Comparison of ENCODE assay signal across 16 cellular contexts in genomic region chr14:29240046-29240445, GRCh38.
DNase-seq lines count a peak whose midpoint lies in the region; ATAC-seq and TF ChIP-seq lines count a peak whose summit lies in the region.
"Had no signal": no experiment of that assay in that cellular context is flagged by ENCODE, and none has a peak within 500 bp of the region (broad histone marks: within the 10 kb centered on the region; RNA-seq: fewer than 3 reads in every experiment).

No MANE protein-coding gene starts in this region.

- CTCF ChIA-PET in PC-9 (lab: Charles Lee) (no interaction called here), WTC11 (lab: Charles Lee) (no interaction called here)

- H3K4me2 ChIP-seq in PC-9 (no peak overlapping the region), neural progenitor cell (no peak overlapping the region)
- H3K4me2 ChIP-seq: BLaER1 treated with 17β-estradiol and CSF1 and Interleukin-3, amounts not matched to agents 10 nM and 100 nM had no signal

- no peaks in the 10 kb centered on the region for H3K36me3 Mint-ChIP-seq in activated naive CD4-positive, alpha-beta T cell treated with anti-CD3 and anti-CD28 coated beads, Interleukin-2, amount 50 U/mL, for 72 hours
- H3K36me3 Mint-ChIP-seq in WTC11 (no peaks in the 10 kb centered on the region), neural progenitor cell (no peaks in the 10 kb centered on the region)
- H3K36me3 Mint-ChIP-seq: T-cell had no signal

- no peak overlapping the region for H3K9ac ChIP-seq in neural progenitor cell
- H3K9ac ChIP-seq: BLaER1 treated with 17β-estradiol and CSF1 and Interleukin-3, amounts not matched to agents 10 nM and 100 nM had no signal

- no peaks in the 10 kb centered on the region for H3K27me3 ChIP-seq in PC-9 (ENCODE audit: insufficient read depth, low read depth)
- H3K27me3 ChIP-seq in neural progenitor cell = no peaks in the 10 kb centered on the region
- H3K27me3 ChIP-seq: BLaER1 treated with 17β-estradiol and CSF1 and Interleukin-3, amounts not matched to agents 10 nM and 100 nM; transverse colon had no signal

- no peaks in the 10 kb centered on the region for H3K79me2 ChIP-seq in PC-9 (ENCODE audit: low read depth)
- no peaks in the 10 kb centered on the region for H3K79me2 ChIP-seq in neural progenitor cell (ENCODE audit: low read depth)

- BruUV-seq in PC-9 (replicated peaks; lab: Mats Ljungman, UMichigan) = no TSS peak

- intact Hi-C loops in PC-9 (cut with micrococcal nuclease; ENCODE audit: unreplicated experiment) = no loop called here

- H3F3A ChIP-seq in PC-9 (ENCODE audit: insufficient read depth, low read depth) = no peaks in the 10 kb centered on the region
- H3F3A ChIP-seq in neural progenitor cell (ENCODE audit: low read depth) = no peaks in the 10 kb centered on the region

- H3K27ac ChIP-seq in PC-9 (peak overlapping the region; percentile 29; the same call in 1 of the 2 replicates), neural progenitor cell (no peak overlapping the region)
- H3K27ac ChIP-seq: BLaER1 treated with 17β-estradiol and CSF1 and Interleukin-3, amounts not matched to agents 10 nM and 100 nM; transverse colon had no signal

- H3K27ac Mint-ChIP-seq in activated naive CD4-positive, alpha-beta T cell treated with anti-CD3 and anti-CD28 coated beads, Interleukin-2, amount 50 U/mL, for 72 hours = no peak overlapping the region
- H3K27ac Mint-ChIP-seq in WTC11 (no peak overlapping the region), neural progenitor cell (no peak overlapping the region)
- H3K27ac Mint-ChIP-seq: T-cell had no signal

- no peak for TF ChIP-seq CTCF in PC-9 (conservative IDR thresholded peaks at IDR 0.05)
- TF ChIP-seq CTCF in WTC11 (IDR thresholded peaks at IDR 0.05) = no peak
- no peak for TF ChIP-seq CTCF in neural progenitor cell (IDR thresholded peaks at IDR 0.05)

- H2AFZ ChIP-seq in PC-9 (no peak overlapping the region; the same call in 1 of the 2 replicates), neural progenitor cell (replicated peaks) (no peak overlapping the region)

- H3K36me3 ChIP-seq in PC-9 (ENCODE audit: low read depth) = no peaks in the 10 kb centered on the region
- H3K36me3 ChIP-seq in neural progenitor cell = no peaks in the 10 kb centered on the region
- H3K36me3 ChIP-seq: BLaER1 treated with 17β-estradiol and CSF1 and Interleukin-3, amounts not matched to agents 10 nM and 100 nM; transverse colon had no signal

- H3K4me3 ChIP-seq in PC-9 = no peak overlapping the region
- H3K4me3 ChIP-seq in neural progenitor cell = no peak overlapping the region
- H3K4me3 ChIP-seq: BLaER1 treated with 17β-estradiol and CSF1 and Interleukin-3, amounts not matched to agents 10 nM and 100 nM; transverse colon had no signal

- H3K9me3 Mint-ChIP-seq in activated naive CD4-positive, alpha-beta T cell treated with anti-CD3 and anti-CD28 coated beads, Interleukin-2, amount 50 U/mL, for 72 hours = peaks cover 8 to 16% of the 10 kb centered on the region in 2 donors
- H3K9me3 Mint-ChIP-seq in WTC11 = peaks cover 2% of the 10 kb centered on the region
- H3K9me3 Mint-ChIP-seq in neural progenitor cell = peaks cover 3% of the 10 kb centered on the region

- H3K4me3 Mint-ChIP-seq in WTC11 = no peak overlapping the region
- no peak overlapping the region for H3K4me3 Mint-ChIP-seq in neural progenitor cell
- H3K4me3 Mint-ChIP-seq: T-cell had no signal

- no peaks in the 10 kb centered on the region for H3K9me3 ChIP-seq in PC-9 (ENCODE audit: insufficient read depth, low read depth)
- peaks cover 15% of the 10 kb centered on the region for H3K9me3 ChIP-seq in neural progenitor cell (ENCODE audit: low read depth)
- H3K9me3 ChIP-seq: BLaER1 treated with 17β-estradiol and CSF1 and Interleukin-3, amounts not matched to agents 10 nM and 100 nM; transverse colon had no signal

- H4K20me1 ChIP-seq in PC-9 (ENCODE audit: insufficient read depth) (no peaks in the 10 kb centered on the region), neural progenitor cell (ENCODE audit: low read depth) (no peaks in the 10 kb centered on the region)
- H4K20me1 ChIP-seq: BLaER1 treated with 17β-estradiol and CSF1 and Interleukin-3, amounts not matched to agents 10 nM and 100 nM had no signal

- no peaks in the 10 kb centered on the region for H3K27me3 Mint-ChIP-seq in WTC11 (ENCODE audit: low read depth)
- H3K27me3 Mint-ChIP-seq in neural progenitor cell (ENCODE audit: insufficient read depth, low read depth) = peaks cover 6% of the 10 kb centered on the region
- H3K27me3 Mint-ChIP-seq: T-cell had no signal

- H3K9me2 ChIP-seq in PC-9 (ENCODE audit: insufficient read depth) = no peaks in the 10 kb centered on the region

- ATAC-seq in activated naive CD4-positive, alpha-beta T cell treated with anti-CD3 and anti-CD28 coated beads, Interleukin-2, amount 50 U/mL, for 72 hours = no peak
- ATAC-seq in WTC11 = no peak
- ATAC-seq: activated CD4-positive, CD25-positive, alpha-beta regulatory T cell treated with anti-CD3 and anti-CD28 coated beads, Interleukin-2, amount 50 U/mL, for 24 hours; T-cell had no signal

- POLR2A ChIA-PET in PC-9 (lab: Charles Lee; ENCODE audit: unreplicated experiment) (interaction anchor here (0.5 kb wide), 1 partner anchor 213 kb away, joined by 3 read pairs; no protein-coding TSS in a partner anchor), WTC11 (lab: Charles Lee) (no interaction called here)

- 0 out of 2 replicates have a peak, but pooled peaks cover 5% of the 10 kb centered on the region for H3K4me1 Mint-ChIP-seq in WTC11
- H3K4me1 Mint-ChIP-seq in neural progenitor cell = peaks cover 54% of the 10 kb centered on the region
- H3K4me1 Mint-ChIP-seq: T-cell had no signal

- peak; percentile 54 for DNase-seq in Daoy (ENCODE audit: low read depth)
- no peak for DNase-seq in PC-9
- DNase-seq in dermis blood vessel endothelial cell = peak; percentile 70
- DNase-seq in myocyte (ENCODE audit: low read depth) = peak; percentile 35
- no peak for DNase-seq in NCI-H1092 treated with DMSO at 0.1 percent for 48 hours (lab: John Stamatoyannopoulos, UW)
- no peak for DNase-seq in activated naive CD4-positive, alpha-beta T cell treated with anti-CD3 and anti-CD28 coated beads, Interleukin-2, amount 50 U/mL, for 72 hours (ENCODE audit: low spot score in 2 of 2)
- no peak for DNase-seq in WTC11 (ENCODE audit: low spot score)
- DNase-seq in neural progenitor cell (ENCODE audit: low spot score) = no peak
- DNase-seq: DND-41; NCI-H1105; NCI-H2227 treated with DMSO at 0.1 percent for 48 hours; stimulated activated CD4-positive, alpha-beta T cell treated with anti-CD3 and anti-CD28 coated beads, Interleukin-1b, Interleukin-23, amount 100 ng/mL, for 48 hours; T-cell; transverse colon had no signal

- H3K4me1 ChIP-seq in PC-9 (replicated peaks; ENCODE audit: insufficient read depth) (no peaks in the 10 kb centered on the region), neural progenitor cell (peaks cover 19% of the 10 kb centered on the region)
- H3K4me1 ChIP-seq: BLaER1 treated with 17β-estradiol and CSF1 and Interleukin-3, amounts not matched to agents 10 nM and 100 nM; transverse colon had no signal

TF ChIP-seq in WTC11, 78 proteins besides CTCF, POLR2A, EP300 and RAD21 (continues in another document):
- TF ChIP-seq NFE2L1 (CRISPR knock-in tag; IDR thresholded peaks at IDR 0.05) (no peak), TP53 (CRISPR knock-in tag; IDR thresholded peaks at IDR 0.05) (no peak), SMAD4 (CRISPR knock-in tag; IDR thresholded peaks at IDR 0.05) (no peak), RELA (CRISPR knock-in tag; IDR thresholded peaks at IDR 0.05; ENCODE audit: borderline replicate concordance) (no peak), E2F1 (CRISPR knock-in tag; IDR thresholded peaks at IDR 0.05) (no peak), GRHL2 (CRISPR knock-in tag; IDR thresholded peaks at IDR 0.05; ENCODE audit: insufficient replicate concordance, severe bottlenecking) (no peak), TEAD4 (CRISPR knock-in tag; IDR thresholded peaks at IDR 0.05) (no peak), ERG (CRISPR knock-in tag; IDR thresholded peaks at IDR 0.05) (no peak), ZNF281 (CRISPR knock-in tag; IDR thresholded peaks at IDR 0.05) (no peak)

Comparison
In these comparisons a context has a peak if more than half of its experiments do, and no peak if none do; other contexts are left out.
1. DNase-seq: peak in Daoy (single experiment), dermis blood vessel endothelial cell (single experiment) and myocyte (single experiment); none in PC-9 (0 of 2), NCI-H1092 treated with DMSO at 0.1 percent for 48 hours (single experiment), activated naive CD4-positive, alpha-beta T cell treated with anti-CD3 and anti-CD28 coated beads, Interleukin-2, amount 50 U/mL, for 72 hours (0 of 2), WTC11 (single experiment) and neural progenitor cell (single experiment).